ENCODE assay signal across 20 cellular contexts in the genomic region with DNA sequence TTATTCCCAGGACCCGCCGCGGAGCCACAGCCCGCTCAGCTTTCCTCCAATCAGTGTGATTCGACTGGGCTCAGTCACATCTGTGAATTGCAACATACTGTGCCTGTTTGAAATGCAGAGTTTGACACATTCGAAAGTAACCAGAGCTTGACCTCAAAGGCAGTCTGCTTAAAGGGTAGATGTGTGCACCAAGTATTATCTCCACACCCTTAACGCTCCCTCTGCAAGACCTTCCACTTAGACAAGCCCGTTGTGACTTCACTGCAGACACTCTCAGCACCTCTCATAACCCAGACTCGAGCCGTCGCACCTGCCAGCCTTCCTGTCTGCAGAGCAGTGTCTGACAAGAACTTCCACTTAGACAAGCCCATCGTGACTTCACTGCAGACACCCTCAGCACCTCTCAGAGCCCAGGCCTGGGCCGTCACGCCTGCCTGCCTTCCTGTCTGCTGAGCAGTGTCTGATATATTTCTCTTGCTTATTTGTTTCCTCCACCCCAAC.
DNase-seq lines count a peak whose midpoint lies in the region; ATAC-seq lines count a peak whose summit lies in the region.
"Had no signal": no experiment of that assay in that cellular context is flagged by ENCODE, and none has a peak within 500 bp of the region (broad histone marks: within the 10 kb centered on the region; RNA-seq: fewer than 3 reads in every experiment).

No MANE protein-coding gene starts in this region.

- peak overlapping the region; percentile 16 for H3K4me3 Mint-ChIP-seq in T-helper 1 cell treated with Interleukin-12 subunit alpha and Interleukin-12 subunit beta and Interleukin-4 antibody, amounts not matched to agents 30 μg/mL and 1 μg/mL, for 36 hours
- peak overlapping the region; percentile 58 for H3K4me3 Mint-ChIP-seq in stimulated activated naive CD8-positive, alpha-beta T cell treated with anti-CD3 and anti-CD28 coated beads, Interleukin-15, Interleukin-2, amounts not matched to agents 100 ng/mL and 50 ng/mL, for 24 hours
- H3K4me3 Mint-ChIP-seq: T-helper 17 cell had no signal

- no peaks in the 10 kb centered on the region for H3K27me3 Mint-ChIP-seq in T-helper 1 cell treated with Interleukin-12 subunit alpha and Interleukin-12 subunit beta and Interleukin-4 antibody, amounts not matched to agents 30 μg/mL and 1 μg/mL, for 36 hours (ENCODE audit: low read depth)
- H3K27me3 Mint-ChIP-seq in stimulated activated naive CD8-positive, alpha-beta T cell treated with anti-CD3 and anti-CD28 coated beads, Interleukin-15, Interleukin-2, amounts not matched to agents 100 ng/mL and 50 ng/mL, for 24 hours = no peaks in the 10 kb centered on the region
- H3K27me3 Mint-ChIP-seq: naive B cell, T-helper 17 cell had no signal

- H3K4me1 Mint-ChIP-seq in T-helper 1 cell treated with Interleukin-12 subunit alpha and Interleukin-12 subunit beta and Interleukin-4 antibody, amounts not matched to agents 30 μg/mL and 1 μg/mL, for 36 hours (ENCODE audit: low read depth) = peaks cover 27% of the 10 kb centered on the region
- H3K4me1 Mint-ChIP-seq in stimulated activated naive CD8-positive, alpha-beta T cell treated with anti-CD3 and anti-CD28 coated beads, Interleukin-15, Interleukin-2, amounts not matched to agents 100 ng/mL and 50 ng/mL, for 24 hours (ENCODE audit: low read depth) = peaks cover 34% of the 10 kb centered on the region

- peak; percentile 32 for DNase-seq in activated T-cell treated with anti-CD3 and anti-CD28 coated beads, Interleukin-2, amount 50 U/mL, for 1 hour
- DNase-seq in activated T-cell treated with anti-CD3 and anti-CD28 coated beads for 4 hours = no peak
- DNase-seq in amniotic epithelial cell (ENCODE audit: low read depth) = peak; percentile 54
- DNase-seq in NCI-H128 (lab: John Stamatoyannopoulos, UW; ENCODE audit: unreplicated experiment) = no peak
- DNase-seq: ACHN; activated CD4-positive, CD25-positive, alpha-beta regulatory T cell treated with anti-CD3 and anti-CD28 coated beads, Interleukin-2, amount 50 U/mL, for 72 hours; activated naive CD4-positive, alpha-beta T cell treated with Interleukin-2 at 50 U/mL for 16 hours; Calu3; effector CD8-positive, alpha-beta T cell; left ventricle myocardium superior; naive B cell; NCI-H187 treated with DMSO at 0.1 percent for 48 hours; NCI-H69; stimulated activated CD4-positive, alpha-beta T cell treated with anti-CD3 and anti-CD28 coated beads, Interleukin-15, amount 100 ng/mL, for 24 hours; T-helper 17 cell; testis had no signal

- no peak overlapping the region for H3K27ac Mint-ChIP-seq in T-helper 1 cell treated with Interleukin-12 subunit alpha and Interleukin-12 subunit beta and Interleukin-4 antibody, amounts not matched to agents 30 μg/mL and 1 μg/mL, for 36 hours
- peak overlapping the region; percentile 56 for H3K27ac Mint-ChIP-seq in stimulated activated naive CD8-positive, alpha-beta T cell treated with anti-CD3 and anti-CD28 coated beads, Interleukin-15, Interleukin-2, amounts not matched to agents 100 ng/mL and 50 ng/mL, for 24 hours

- H3K9me3 Mint-ChIP-seq in T-helper 1 cell treated with Interleukin-12 subunit alpha and Interleukin-12 subunit beta and Interleukin-4 antibody, amounts not matched to agents 30 μg/mL and 1 μg/mL, for 36 hours = no peaks in the 10 kb centered on the region
- no peaks in the 10 kb centered on the region for H3K9me3 Mint-ChIP-seq in stimulated activated naive CD8-positive, alpha-beta T cell treated with anti-CD3 and anti-CD28 coated beads, Interleukin-15, Interleukin-2, amounts not matched to agents 100 ng/mL and 50 ng/mL, for 24 hours
- H3K9me3 Mint-ChIP-seq: naive B cell had no signal

- ATAC-seq in HG02884 (IDR thresholded peaks at IDR 0.05; ENCODE audit: unreplicated experiment) (no peak), HG03135 (IDR thresholded peaks at IDR 0.05; ENCODE audit: unreplicated experiment) (no peak)
- ATAC-seq: left ventricle myocardium superior, T-helper 17 cell had no signal

- H3K36me3 Mint-ChIP-seq in T-helper 1 cell treated with Interleukin-12 subunit alpha and Interleukin-12 subunit beta and Interleukin-4 antibody, amounts not matched to agents 30 μg/mL and 1 μg/mL, for 36 hours (ENCODE audit: low read depth) = peaks cover 36% of the 10 kb centered on the region
- peaks cover 58% of the 10 kb centered on the region for H3K36me3 Mint-ChIP-seq in stimulated activated naive CD8-positive, alpha-beta T cell treated with anti-CD3 and anti-CD28 coated beads, Interleukin-15, Interleukin-2, amounts not matched to agents 100 ng/mL and 50 ng/mL, for 24 hours (ENCODE audit: low read depth)

Comparison
In these comparisons a context has a peak if more than half of its experiments do, and no peak if none do; other contexts are left out.
1. DNase-seq: peak in activated T-cell treated with anti-CD3 and anti-CD28 coated beads, Interleukin-2, amount 50 U/mL, for 1 hour (single experiment) and amniotic epithelial cell (single experiment); none in activated T-cell treated with anti-CD3 and anti-CD28 coated beads for 4 hours (single experiment) and NCI-H128 (single experiment).